9 cellular contexts compared by ENCODE assay signal in the genomic region with DNA sequence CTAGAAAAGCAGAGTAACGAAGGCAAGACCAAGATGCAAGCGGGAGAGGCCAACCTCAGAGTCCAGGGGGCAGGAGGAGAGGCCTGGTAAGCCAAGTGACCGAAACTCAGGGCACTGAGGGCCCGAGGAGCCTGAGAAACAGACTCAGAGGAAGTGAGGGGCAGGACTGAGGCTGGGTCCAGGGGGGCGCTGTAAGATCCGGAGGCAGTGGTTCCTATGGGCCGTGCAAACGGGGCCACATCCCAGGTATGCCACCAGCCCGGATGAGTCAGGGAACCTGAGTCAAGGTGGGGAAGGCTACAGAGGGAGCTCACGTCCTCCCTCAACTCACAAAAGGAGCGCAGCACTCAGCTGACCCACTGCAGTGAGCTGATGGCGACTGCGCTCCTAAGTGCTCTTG. TPM values are rescaled to one million over a fixed set of nuclear protein-coding genes. Genes with fewer than 3 reads are reported as not detected.
DNase-seq lines count a peak whose midpoint lies in the region; ATAC-seq, FAIRE-seq and TF ChIP-seq lines count a peak whose summit lies in the region.
"Had no signal": no experiment of that assay in that cellular context is flagged by ENCODE, and none has a peak within 500 bp of the region (broad histone marks: within the 10 kb centered on the region; RNA-seq: fewer than 3 reads in every experiment).

No MANE protein-coding gene starts in this region.

- FAIRE-seq in HTR-8/SVneo (lab: Jason Lieb, UNC) = no peak

- POLR2A ChIA-PET in CD4-positive, alpha-beta memory T cell (lab: Charles Lee; ENCODE audit: partially characterized antibody) = interaction anchor here (0.5 kb wide), 1 partner anchor 91 kb away, joined by 3 read pairs; no protein-coding TSS in a partner anchor
- POLR2A ChIA-PET in activated CD8-positive, alpha-beta T cell treated with anti-CD3 and anti-CD28 coated beads, Interleukin-2, amount 10 ng/mL, durations not matched to agents 7 days and 5 days (lab: Charles Lee) = interaction anchor here (0.6 kb wide), 1 partner anchor 9 kb away, joined by 3 read pairs; no protein-coding TSS in a partner anchor

- H3K4me3 Mint-ChIP-seq in CD4-positive, alpha-beta memory T cell = peak overlapping the region in 6 of 8 donors; percentile 46 to 73 (median 63)
- H3K4me3 Mint-ChIP-seq in activated CD8-positive, alpha-beta T cell treated with anti-CD3 and anti-CD28 coated beads, Interleukin-2, amount 10 ng/mL, durations not matched to agents 7 days and 5 days = peak overlapping the region; percentile 33

- no peaks in the 10 kb centered on the region for H3K27me3 Mint-ChIP-seq in CD4-positive, alpha-beta memory T cell
- no peaks in the 10 kb centered on the region for H3K27me3 Mint-ChIP-seq in activated CD8-positive, alpha-beta T cell treated with anti-CD3 and anti-CD28 coated beads, Interleukin-2, amount 10 ng/mL, durations not matched to agents 7 days and 5 days (ENCODE audit: low read depth)

- no peak overlapping the region for H3K4me3 ChIP-seq in CD4-positive, alpha-beta memory T cell (ENCODE audit: low read length in 2 of 2)
- H3K4me3 ChIP-seq in right atrium auricular region (no peak overlapping the region), psoas muscle (peak overlapping the region; percentile 31)

- peaks cover 53% of the 10 kb centered on the region for H3K4me1 ChIP-seq in CD4-positive, alpha-beta memory T cell (ENCODE audit: insufficient read depth, low read length)
- H3K4me1 ChIP-seq in right atrium auricular region (peaks cover 0 to 69% of the 10 kb centered on the region in 2 donors), psoas muscle (peaks cover 68% of the 10 kb centered on the region)

- H3K27ac Mint-ChIP-seq in CD4-positive, alpha-beta memory T cell = peak overlapping the region in 6 of 7 donors; percentile 4 to 88 (median 76)
- peak overlapping the region; percentile 31 for H3K27ac Mint-ChIP-seq in activated CD8-positive, alpha-beta T cell treated with anti-CD3 and anti-CD28 coated beads, Interleukin-2, amount 10 ng/mL, durations not matched to agents 7 days and 5 days

- intact Hi-C loops in CD4-positive, alpha-beta memory T cell (cut with micrococcal nuclease) = no loop called here
- intact Hi-C loops in psoas muscle (cut with DNase I) = no loop called here

- no peaks in the 10 kb centered on the region for H3K27me3 ChIP-seq in CD4-positive, alpha-beta memory T cell (ENCODE audit: insufficient read depth, low read length)
- H3K27me3 ChIP-seq in right atrium auricular region (no peaks in the 10 kb centered on the region), psoas muscle (ENCODE audit: insufficient read depth in 3 of 3, low read length in 2 of 3) (no peaks in the 10 kb centered on the region)

- TF ChIP-seq CTCF in right atrium auricular region (IDR thresholded peaks at IDR 0.05) = no peak
- no peak for TF ChIP-seq CTCF in psoas muscle (IDR thresholded peaks at IDR 0.05)

- H3K9me3 ChIP-seq in CD4-positive, alpha-beta memory T cell (ENCODE audit: control insufficient read depth in 1 of 2, low read length in 2 of 2) = no peaks in the 10 kb centered on the region
- no peaks in the 10 kb centered on the region for H3K9me3 ChIP-seq in right atrium auricular region
- no peaks in the 10 kb centered on the region for H3K9me3 ChIP-seq in psoas muscle

- H3K9me3 Mint-ChIP-seq in CD4-positive, alpha-beta memory T cell = no peaks in the 10 kb centered on the region
- no peaks in the 10 kb centered on the region for H3K9me3 Mint-ChIP-seq in activated CD8-positive, alpha-beta T cell treated with anti-CD3 and anti-CD28 coated beads, Interleukin-2, amount 10 ng/mL, durations not matched to agents 7 days and 5 days (ENCODE audit: insufficient read depth)

- no peak for ATAC-seq in activated CD8-positive, alpha-beta T cell treated with anti-CD3 and anti-CD28 coated beads, Interleukin-2, amount 10 ng/mL, durations not matched to agents 7 days and 5 days
- ATAC-seq in psoas muscle = no peak
- no peak for ATAC-seq in HG03378 (IDR thresholded peaks at IDR 0.05; ENCODE audit: unreplicated experiment)
- ATAC-seq in GM21529 (IDR thresholded peaks at IDR 0.05; ENCODE audit: unreplicated experiment) = no peak

- peaks cover 4 to 29% of the 10 kb centered on the region in 2 donors for H3K36me3 Mint-ChIP-seq in CD4-positive, alpha-beta memory T cell
- H3K36me3 Mint-ChIP-seq in activated CD8-positive, alpha-beta T cell treated with anti-CD3 and anti-CD28 coated beads, Interleukin-2, amount 10 ng/mL, durations not matched to agents 7 days and 5 days (ENCODE audit: low read depth) = peaks cover 13% of the 10 kb centered on the region

- CTCF ChIA-PET in CD4-positive, alpha-beta memory T cell (lab: Charles Lee; ENCODE audit: partially characterized antibody) = interaction anchor here (1.5 kb wide), 1 partner anchor 83 kb away, joined by 4 read pairs; no protein-coding TSS in a partner anchor
- CTCF ChIA-PET in activated CD8-positive, alpha-beta T cell treated with anti-CD3 and anti-CD28 coated beads, Interleukin-2, amount 10 ng/mL, durations not matched to agents 7 days and 5 days (lab: Charles Lee) = no interaction called here

- WGBS in psoas muscle, 3 donors = 82 to 86% (median 86%) methylated on average over 13 of the region's 13 CpGs

- H3K4me1 Mint-ChIP-seq in CD4-positive, alpha-beta memory T cell = peaks cover 54 to 75% (median 65%) of the 10 kb centered on the region in 4 donors
- peaks cover 34% of the 10 kb centered on the region for H3K4me1 Mint-ChIP-seq in activated CD8-positive, alpha-beta T cell treated with anti-CD3 and anti-CD28 coated beads, Interleukin-2, amount 10 ng/mL, durations not matched to agents 7 days and 5 days (ENCODE audit: low read depth)

- no peak overlapping the region for H3K27ac ChIP-seq in CD4-positive, alpha-beta memory T cell (ENCODE audit: low read depth, low read length)
- H3K27ac ChIP-seq in right atrium auricular region (peak overlapping the region; percentile 52 to 70), psoas muscle (peak overlapping the region; percentile 38)

- no peak for DNase-seq in CD4-positive, alpha-beta memory T cell
- no peak for DNase-seq in activated CD8-positive, alpha-beta T cell treated with anti-CD3 and anti-CD28 coated beads, Interleukin-2, amount 10 ng/mL, durations not matched to agents 7 days and 5 days
- DNase-seq in right atrium auricular region (ENCODE audit: low spot score) = no peak
- peak in 1 of 2 donors; percentile 35 for DNase-seq in psoas muscle
- no peak for DNase-seq in HTR-8/SVneo (ENCODE audit: insufficient read length, low spot score)
- DNase-seq in NCI-H226 = no peak
- DNase-seq: NCI-H446 had no signal

- no peaks in the 10 kb centered on the region for H3K36me3 ChIP-seq in CD4-positive, alpha-beta memory T cell (ENCODE audit: insufficient read depth, low read length)
- H3K36me3 ChIP-seq in right atrium auricular region (peaks cover 7% of the 10 kb centered on the region), psoas muscle (ENCODE audit: insufficient read depth in 1 of 2, low read depth in 1 of 2) (no peaks in the 10 kb centered on the region)

RNA-seq across cellular contexts. Expression of a gene that starts 8.3 kb away (rescaled TPM):
- 10 to 100 TPM; 33.8 to 35.6 TPM for total RNA-seq in CD4-positive, alpha-beta memory T cell
- 10 to 100 TPM; 27.1 to 40.2 TPM for polyA plus RNA-seq in CD4-positive, alpha-beta memory T cell
- 10 to 100 TPM; 28.1 to 28.7 TPM for total RNA-seq in activated CD8-positive, alpha-beta T cell treated with anti-CD3 and anti-CD28 coated beads, Interleukin-2, amount 10 ng/mL, durations not matched to agents 7 days and 5 days
- total RNA-seq in right atrium auricular region = 10 to 100 TPM; 36.0 to 48.7 TPM
- 10 to 100 TPM; 33.2 to 52.3 (median 44.8) TPM for total RNA-seq in psoas muscle
- 10 to 100 TPM; 19.7 to 96.0 (median 26.6) TPM for polyA plus RNA-seq in psoas muscle

RNA-seq across cellular contexts. Expression of a gene that starts 24.5 kb away (rescaled TPM):
- 10 to 100 TPM; 17.7 to 19.0 TPM for total RNA-seq in CD4-positive, alpha-beta memory T cell
- 10 to 100 TPM in 1 of 2 donors, 1 to 10 TPM in 1; 1.3 to 11.8 TPM for polyA plus RNA-seq in CD4-positive, alpha-beta memory T cell
- total RNA-seq in activated CD8-positive, alpha-beta T cell treated with anti-CD3 and anti-CD28 coated beads, Interleukin-2, amount 10 ng/mL, durations not matched to agents 7 days and 5 days = 1 to 10 TPM; 8.1 to 9.1 TPM
- 10 to 100 TPM; 12.6 to 14.1 TPM for total RNA-seq in right atrium auricular region
- total RNA-seq in psoas muscle = 10 to 100 TPM in 3 of 4 donors, 1 to 10 TPM in 1; 8.7 to 14.3 (median 13.3) TPM
- polyA plus RNA-seq in psoas muscle = 10 to 100 TPM in 1 of 3 donors, 1 to 10 TPM in 2; 3.6 to 18.2 (median 3.9) TPM
